ENCODE assay signal across 1 cellular context in the genomic region with DNA sequence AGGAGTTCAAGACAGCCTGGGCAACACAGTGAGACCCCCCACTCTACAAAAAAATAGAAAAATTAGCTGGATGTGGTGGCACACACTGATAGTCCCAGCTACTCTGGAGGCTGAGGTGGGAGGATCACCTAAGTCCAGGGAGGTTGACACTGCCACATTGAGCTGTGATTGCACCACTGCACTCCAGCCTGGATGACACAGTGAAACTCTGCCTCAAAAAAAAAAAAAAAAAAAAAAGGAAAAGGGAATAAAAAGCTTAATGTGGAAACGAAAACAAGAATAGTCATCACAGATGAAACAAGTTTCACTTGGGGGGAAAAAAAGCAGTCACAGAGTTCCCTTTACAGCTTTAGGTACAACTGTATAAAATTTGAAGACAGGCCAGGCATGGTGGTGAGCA.
TF ChIP-seq lines count a peak whose summit lies in the region.

No MANE protein-coding gene starts in this region.

TF ChIP-seq in GM12878, 131 proteins besides CTCF, POLR2A, EP300 and RAD21:
- TF ChIP-seq STAT1 (conservative IDR thresholded peaks at IDR 0.05) (no peak), ZNF384 (IDR thresholded peaks at IDR 0.05; ENCODE audit: borderline replicate concordance, low read depth, low read length) (0 out of 2 replicates have a peak, but pooled peaks have one; percentile 35)
- TF ChIP-seq, protein P1, sequence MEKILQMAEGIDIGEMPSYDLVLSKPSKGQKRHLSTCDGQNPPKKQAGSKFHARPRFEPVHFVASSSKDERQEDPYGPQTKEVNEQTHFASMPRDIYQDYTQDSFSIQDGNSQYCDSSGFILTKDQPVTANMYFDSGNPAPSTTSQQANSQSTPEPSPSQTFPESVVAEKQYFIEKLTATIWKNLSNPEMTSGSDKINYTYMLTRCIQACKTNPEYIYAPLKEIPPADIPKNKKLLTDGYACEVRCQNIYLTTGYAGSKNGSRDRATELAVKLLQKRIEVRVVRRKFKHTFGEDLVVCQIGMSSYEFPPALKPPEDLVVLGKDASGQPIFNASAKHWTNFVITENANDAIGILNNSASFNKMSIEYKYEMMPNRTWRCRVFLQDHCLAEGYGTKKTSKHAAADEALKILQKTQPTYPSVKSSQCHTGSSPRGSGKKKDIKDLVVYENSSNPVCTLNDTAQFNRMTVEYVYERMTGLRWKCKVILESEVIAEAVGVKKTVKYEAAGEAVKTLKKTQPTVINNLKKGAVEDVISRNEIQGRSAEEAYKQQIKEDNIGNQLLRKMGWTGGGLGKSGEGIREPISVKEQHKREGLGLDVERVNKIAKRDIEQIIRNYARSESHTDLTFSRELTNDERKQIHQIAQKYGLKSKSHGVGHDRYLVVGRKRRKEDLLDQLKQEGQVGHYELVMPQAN (conservative IDR thresholded peaks at IDR 0.05): no peak
